Comparison of ENCODE assay signal across 9 cellular contexts in the genomic region with DNA sequence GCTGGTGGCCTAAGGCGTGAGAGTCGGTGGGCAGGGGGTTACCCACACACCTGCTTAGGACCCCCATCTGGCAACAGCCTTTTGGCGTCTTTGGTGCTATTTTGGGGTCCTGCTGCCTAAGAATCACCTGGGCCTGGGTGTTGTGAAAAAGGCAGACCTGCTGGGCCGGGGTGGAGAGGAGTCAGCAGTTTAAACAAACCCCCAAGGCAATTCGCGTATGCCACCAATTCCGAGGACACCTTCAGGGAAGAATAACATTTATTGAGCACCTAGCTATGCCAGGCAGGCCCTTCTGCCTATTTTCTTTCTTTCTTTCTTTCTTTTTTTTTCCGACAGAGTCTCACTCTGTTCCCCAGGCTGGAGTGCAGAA. TPM values are rescaled to one million over a fixed set of nuclear protein-coding genes. Genes with fewer than 3 reads are reported as not detected.
DNase-seq lines count a peak whose midpoint lies in the region; ATAC-seq and TF ChIP-seq lines count a peak whose summit lies in the region.
"Had no signal": no experiment of that assay in that cellular context is flagged by ENCODE, and none has a peak within 500 bp of the region (broad histone marks: within the 10 kb centered on the region; RNA-seq: fewer than 3 reads in every experiment).

No MANE protein-coding gene starts in this region.

- intact Hi-C loops in activated CD8-positive, alpha-beta T cell treated with anti-CD3 and anti-CD28 coated beads for 36 hours (cut with micrococcal nuclease), result no loop called here
- intact Hi-C loops in left colon (cut with DNase I, micrococcal nuclease), result no loop called here
- intact Hi-C loops in testis (cut with DNase I; ENCODE audit: low total_unique reads), result no loop called here

- no peak for TF ChIP-seq CTCF in activated CD8-positive, alpha-beta T cell treated with anti-CD3 and anti-CD28 coated beads for 36 hours (IDR thresholded peaks at IDR 0.05)
- TF ChIP-seq CTCF in thoracic aorta (IDR thresholded peaks at IDR 0.05) (no peak), testis (IDR thresholded peaks at IDR 0.05) (no peak)

- POLR2A ChIA-PET in activated CD8-positive, alpha-beta T cell treated with anti-CD3 and anti-CD28 coated beads, Interleukin-2, amount 10 ng/mL, durations not matched to agents 7 days and 5 days (lab: Charles Lee), result interaction anchor here (10.9 kb wide), 1 partner anchor 54 kb away, joined by 109 read pairs; the partner anchor contains the start of gene TOB1
- POLR2A ChIA-PET in activated CD8-positive, alpha-beta T cell treated with anti-CD3 and anti-CD28 coated beads for 36 hours (lab: Charles Lee), result interaction anchor here (1.1 to 8.1 kb wide), 2 partner anchors 11 to 55 kb away, joined by 4 to 75 read pairs; partner anchors contain the start of gene TOB1

- H3K4me3 ChIP-seq in thoracic aorta (peak overlapping the region; percentile 48), testis (no peak overlapping the region)
- H3K4me3 ChIP-seq: GM12878 had no signal

- no peak for TF ChIP-seq POLR2A in testis (IDR thresholded peaks at IDR 0.05)

- peaks cover 13% of the 10 kb centered on the region for H3K27me3 Mint-ChIP-seq in activated CD8-positive, alpha-beta T cell treated with anti-CD3 and anti-CD28 coated beads, Interleukin-2, amount 10 ng/mL, durations not matched to agents 7 days and 5 days (ENCODE audit: low read depth)
- H3K27me3 Mint-ChIP-seq in activated CD8-positive, alpha-beta T cell treated with anti-CD3 and anti-CD28 coated beads for 36 hours, result no peaks in the 10 kb centered on the region
- H3K27me3 Mint-ChIP-seq in activated naive CD8-positive, alpha-beta T cell treated with anti-CD3 and anti-CD28 coated beads, Interleukin-2, amount 50 U/mL, for 24 hours, result no peaks in the 10 kb centered on the region

- H3K36me3 ChIP-seq in thoracic aorta, result no peaks in the 10 kb centered on the region
- H3K36me3 ChIP-seq in testis (ENCODE audit: low read depth, missing control alignments), result no peaks in the 10 kb centered on the region

- H3K36me3 Mint-ChIP-seq in activated CD8-positive, alpha-beta T cell treated with anti-CD3 and anti-CD28 coated beads, Interleukin-2, amount 10 ng/mL, durations not matched to agents 7 days and 5 days (ENCODE audit: low read depth), result no peaks in the 10 kb centered on the region
- no peaks in the 10 kb centered on the region for H3K36me3 Mint-ChIP-seq in activated CD8-positive, alpha-beta T cell treated with anti-CD3 and anti-CD28 coated beads for 36 hours (ENCODE audit: low read depth)
- no peaks in the 10 kb centered on the region for H3K36me3 Mint-ChIP-seq in activated naive CD8-positive, alpha-beta T cell treated with anti-CD3 and anti-CD28 coated beads, Interleukin-2, amount 50 U/mL, for 24 hours (ENCODE audit: low read depth)

- WGBS in testis, 2 donors, result 78 to 80% methylated on average over 8 of the region's 8 CpGs

- H3K4me3 Mint-ChIP-seq in activated CD8-positive, alpha-beta T cell treated with anti-CD3 and anti-CD28 coated beads, Interleukin-2, amount 10 ng/mL, durations not matched to agents 7 days and 5 days, result no peak overlapping the region
- no peak overlapping the region for H3K4me3 Mint-ChIP-seq in activated CD8-positive, alpha-beta T cell treated with anti-CD3 and anti-CD28 coated beads for 36 hours
- H3K4me3 Mint-ChIP-seq in activated naive CD8-positive, alpha-beta T cell treated with anti-CD3 and anti-CD28 coated beads, Interleukin-2, amount 50 U/mL, for 24 hours, result no peak overlapping the region

- peaks cover 53% of the 10 kb centered on the region for H3K4me1 Mint-ChIP-seq in activated CD8-positive, alpha-beta T cell treated with anti-CD3 and anti-CD28 coated beads, Interleukin-2, amount 10 ng/mL, durations not matched to agents 7 days and 5 days (ENCODE audit: low read depth)
- H3K4me1 Mint-ChIP-seq in activated CD8-positive, alpha-beta T cell treated with anti-CD3 and anti-CD28 coated beads for 36 hours (ENCODE audit: low read depth), result peaks cover 42% of the 10 kb centered on the region
- peaks cover 51% of the 10 kb centered on the region for H3K4me1 Mint-ChIP-seq in activated naive CD8-positive, alpha-beta T cell treated with anti-CD3 and anti-CD28 coated beads, Interleukin-2, amount 50 U/mL, for 24 hours

- H3K9me3 ChIP-seq in thoracic aorta (no peaks in the 10 kb centered on the region), testis (no peaks in the 10 kb centered on the region)

- H3K27me3 ChIP-seq in thoracic aorta (replicated peaks; ENCODE audit: insufficient read depth) (no peaks in the 10 kb centered on the region), testis (no peaks in the 10 kb centered on the region)

- H3K4me1 ChIP-seq in thoracic aorta (ENCODE audit: control insufficient read depth in 1 of 2, low read depth in 2 of 2) (peaks cover 12 to 24% of the 10 kb centered on the region in 2 donors), testis (peaks cover 8% of the 10 kb centered on the region)

- H3K27ac ChIP-seq in thoracic aorta (peak overlapping the region in 1 of 2 donors; percentile 78), testis (no peak overlapping the region)

- H3K27ac Mint-ChIP-seq in activated CD8-positive, alpha-beta T cell treated with anti-CD3 and anti-CD28 coated beads, Interleukin-2, amount 10 ng/mL, durations not matched to agents 7 days and 5 days, result peak overlapping the region; percentile 46
- no peak overlapping the region for H3K27ac Mint-ChIP-seq in activated CD8-positive, alpha-beta T cell treated with anti-CD3 and anti-CD28 coated beads for 36 hours
- peak overlapping the region; percentile 97 for H3K27ac Mint-ChIP-seq in activated naive CD8-positive, alpha-beta T cell treated with anti-CD3 and anti-CD28 coated beads, Interleukin-2, amount 50 U/mL, for 24 hours

- no peaks in the 10 kb centered on the region for H3K9me3 Mint-ChIP-seq in activated CD8-positive, alpha-beta T cell treated with anti-CD3 and anti-CD28 coated beads, Interleukin-2, amount 10 ng/mL, durations not matched to agents 7 days and 5 days (ENCODE audit: insufficient read depth)
- H3K9me3 Mint-ChIP-seq in activated CD8-positive, alpha-beta T cell treated with anti-CD3 and anti-CD28 coated beads for 36 hours, result no peaks in the 10 kb centered on the region
- H3K9me3 Mint-ChIP-seq in activated naive CD8-positive, alpha-beta T cell treated with anti-CD3 and anti-CD28 coated beads, Interleukin-2, amount 50 U/mL, for 24 hours, result peaks cover 5% of the 10 kb centered on the region

- CTCF ChIA-PET in activated CD8-positive, alpha-beta T cell treated with anti-CD3 and anti-CD28 coated beads, Interleukin-2, amount 10 ng/mL, durations not matched to agents 7 days and 5 days (lab: Charles Lee), result no interaction called here
- CTCF ChIA-PET in activated CD8-positive, alpha-beta T cell treated with anti-CD3 and anti-CD28 coated beads for 36 hours (lab: Charles Lee), result no interaction called here

- ATAC-seq in activated CD8-positive, alpha-beta T cell treated with anti-CD3 and anti-CD28 coated beads, Interleukin-2, amount 10 ng/mL, durations not matched to agents 7 days and 5 days, result no peak
- no peak for ATAC-seq in activated CD8-positive, alpha-beta T cell treated with anti-CD3 and anti-CD28 coated beads for 36 hours
- ATAC-seq in activated naive CD8-positive, alpha-beta T cell treated with anti-CD3 and anti-CD28 coated beads, Interleukin-2, amount 50 U/mL, for 24 hours, result no peak
- ATAC-seq in left colon (peak; percentile 4), thoracic aorta (ENCODE audit: insufficient number of reproducible peaks, low FRiP score, low read depth) (no peak)

- DNase-seq in activated CD8-positive, alpha-beta T cell treated with anti-CD3 and anti-CD28 coated beads, Interleukin-2, amount 10 ng/mL, durations not matched to agents 7 days and 5 days, result no peak
- no peak for DNase-seq in activated CD8-positive, alpha-beta T cell treated with anti-CD3 and anti-CD28 coated beads for 36 hours
- no peak for DNase-seq in activated naive CD8-positive, alpha-beta T cell treated with anti-CD3 and anti-CD28 coated beads, Interleukin-2, amount 50 U/mL, for 24 hours
- DNase-seq in left colon (no peak), thoracic aorta (ENCODE audit: low spot score) (no peak), NCI-H524 (lab: John Stamatoyannopoulos, UW) (no peak), testis (no peak), AG20443 (ENCODE audit: low spot score) (no peak)

RNA-seq across cellular contexts. Expression of gene TOB1, which starts 53.9 kb away (rescaled TPM):
- total RNA-seq in activated CD8-positive, alpha-beta T cell treated with anti-CD3 and anti-CD28 coated beads, Interleukin-2, amount 10 ng/mL, durations not matched to agents 7 days and 5 days, result 10 to 100 TPM; 44.5 to 47.6 TPM
- 10 to 100 TPM; 34.4 to 40.5 TPM for total RNA-seq in activated CD8-positive, alpha-beta T cell treated with anti-CD3 and anti-CD28 coated beads for 36 hours
- total RNA-seq in left colon (100 to 1,000 TPM; 138 to 175 TPM), thoracic aorta (10 to 100 TPM; 19.8 to 24.3 TPM), testis (10 to 100 TPM; 18.4 to 26.1 TPM)
- 42.8 TPM for polyA plus RNA-seq in testis (ENCODE audit: insufficient read depth, low read depth, low replicate concordance)
